8 cellular contexts compared by ENCODE assay signal in genomic region chr6:35451354-35452185, GRCh38. TPM values are rescaled to one million over a fixed set of nuclear protein-coding genes. Genes with fewer than 3 reads are reported as not detected.
DNase-seq lines count a peak whose midpoint lies in the region; ATAC-seq and TF ChIP-seq lines count a peak whose summit lies in the region.

No MANE protein-coding gene starts in this region.

- 9 to 12% (median 12%) methylated on average over 20 of the region's 20 CpGs for WGBS in ovary, 3 donors

- peaks cover 24% of the 10 kb centered on the region for H3K4me1 ChIP-seq in DND-41 (ENCODE audit: insufficient read depth, low read length)
- H3K4me1 ChIP-seq in MM.1S (ENCODE audit: low read length) = peaks cover 15% of the 10 kb centered on the region
- peaks cover 10% of the 10 kb centered on the region for H3K4me1 ChIP-seq in effector memory CD4-positive, alpha-beta T cell (ENCODE audit: control insufficient read depth, insufficient read depth, low read length, poor library complexity, severe bottlenecking)
- H3K4me1 ChIP-seq in ovary (ENCODE audit: insufficient read depth) = peaks cover 7% of the 10 kb centered on the region

- H3K9me3 ChIP-seq in DND-41 (ENCODE audit: insufficient read depth, low read length, severe bottlenecking) (no peaks in the 10 kb centered on the region), MM.1S (replicated peaks; ENCODE audit: insufficient read depth, low read length) (no peaks in the 10 kb centered on the region), ovary (no peaks in the 10 kb centered on the region)
- H3K9me3 ChIP-seq in effector memory CD4-positive, alpha-beta T cell (ENCODE audit: control insufficient read depth, low read length) = no peaks in the 10 kb centered on the region

- TF ChIP-seq CTCF in DND-41 (IDR thresholded peaks at IDR 0.05; ENCODE audit: borderline replicate concordance, extremely low read depth, low read length, poor library complexity, severe bottlenecking) = no peak
- no peak for TF ChIP-seq CTCF in MM.1S (IDR thresholded peaks at IDR 0.05; ENCODE audit: low read length)
- TF ChIP-seq CTCF in ovary (IDR thresholded peaks at IDR 0.05) = no peak

- no peak for TF ChIP-seq POLR2A in ovary (IDR thresholded peaks at IDR 0.05)

- no peaks in the 10 kb centered on the region for H3K9me2 ChIP-seq in MM.1S (replicated peaks; ENCODE audit: insufficient read depth, low read length)

- H3K4me2 ChIP-seq in DND-41 (ENCODE audit: insufficient read depth, low read length) (peak overlapping the region; percentile 80), MM.1S (ENCODE audit: low read depth, low read length) (peak overlapping the region; percentile 99)

- intact Hi-C loops in ovary (cut with DNase I) = loop anchor here in 2 of 4 donors (2.0 kb wide), 1 partner anchor 109 kb away; the partner anchor contains the start of gene PPARD (in 2 of the 2)

- DNase-seq in DND-41 (no peak), MM.1S (no peak), ovary (peak in 3 of 5 donors; percentile 54 to 67 (median 56)), NCI-H1105 (lab: John Stamatoyannopoulos, UW) (no peak), SHP77 treated with DMSO at 0.1 percent for 48 hours (lab: John Stamatoyannopoulos, UW) (no peak), AG08396 (ENCODE audit: low spot score) (no peak), SW480 (ENCODE audit: low spot score) (no peak)
- DNase-seq in effector memory CD4-positive, alpha-beta T cell = no peak

- peak overlapping the region; percentile 58; the same call in 1 of the 2 replicates for H3K9ac ChIP-seq in DND-41 (ENCODE audit: low read depth, low read length)
- no peak overlapping the region for H3K9ac ChIP-seq in MM.1S (ENCODE audit: low read length)

- no peaks in the 10 kb centered on the region for H3K79me2 ChIP-seq in DND-41 (ENCODE audit: insufficient read depth, low read length)
- 0 out of 2 replicates have a peak, but pooled peaks cover 4% of the 10 kb centered on the region for H3K79me2 ChIP-seq in MM.1S (ENCODE audit: low read length)

- H3K27me3 ChIP-seq in DND-41 (ENCODE audit: insufficient read depth, low read length, poor library complexity) (no peaks in the 10 kb centered on the region), MM.1S (replicated peaks; ENCODE audit: insufficient read depth, low read length) (peaks cover 13% of the 10 kb centered on the region; the same call in 1 of the 2 replicates), ovary (no peaks in the 10 kb centered on the region)
- H3K27me3 ChIP-seq in effector memory CD4-positive, alpha-beta T cell (replicated peaks; ENCODE audit: control insufficient read depth, insufficient read depth, low read length, poor library complexity, severe bottlenecking) = no peaks in the 10 kb centered on the region

- no peak for TF ChIP-seq EP300 in ovary (IDR thresholded peaks at IDR 0.05)

- no peak for ATAC-seq in DND-41 (ENCODE audit: insufficient read depth, low read depth)

- H2AFZ ChIP-seq in DND-41 (ENCODE audit: low read depth, low read length) = peak overlapping the region; percentile 77
- H2AFZ ChIP-seq in MM.1S (ENCODE audit: low read length) = peak overlapping the region; percentile 30; the same call in 1 of the 2 replicates

- H3K27ac ChIP-seq in DND-41 (ENCODE audit: low read length) = peak overlapping the region; percentile 63
- no peak overlapping the region for H3K27ac ChIP-seq in MM.1S (ENCODE audit: low read length)
- peak overlapping the region; percentile 59 for H3K27ac ChIP-seq in effector memory CD4-positive, alpha-beta T cell (ENCODE audit: insufficient read depth, low read length, poor library complexity, severe bottlenecking)
- peak overlapping the region; percentile 18 to 71 for H3K27ac ChIP-seq in ovary

- no peaks in the 10 kb centered on the region for H3F3A ChIP-seq in MM.1S (ENCODE audit: insufficient read depth, low read length)

- peaks cover 10% of the 10 kb centered on the region for H3K36me3 ChIP-seq in DND-41 (ENCODE audit: insufficient read depth, low read length)
- no peaks in the 10 kb centered on the region for H3K36me3 ChIP-seq in MM.1S (replicated peaks; ENCODE audit: insufficient read depth, low read length)
- H3K36me3 ChIP-seq in effector memory CD4-positive, alpha-beta T cell (ENCODE audit: control insufficient read depth, insufficient read depth, low read length) = no peaks in the 10 kb centered on the region
- no peaks in the 10 kb centered on the region for H3K36me3 ChIP-seq in ovary

- H3K4me3 ChIP-seq in DND-41 (ENCODE audit: low read depth in 1 of 2, low read length in 2 of 2) (peak overlapping the region; percentile 43 to 59; a peak in 3 of 4 replicates), MM.1S (ENCODE audit: low read length) (peak overlapping the region; percentile 87), ovary (peak overlapping the region; percentile 62)
- peak overlapping the region; percentile 78 for H3K4me3 ChIP-seq in effector memory CD4-positive, alpha-beta T cell (ENCODE audit: insufficient read depth, low read depth, low read length, poor library complexity, severe bottlenecking)

- H4K20me1 ChIP-seq in DND-41 (ENCODE audit: insufficient read depth, low read length) (0 out of 2 replicates have a peak, but pooled peaks cover 4% of the 10 kb centered on the region), MM.1S (ENCODE audit: insufficient read depth, low read length) (no peaks in the 10 kb centered on the region)

RNA-seq across cellular contexts. Expression of gene FANCE, which starts 0.6 kb away (rescaled TPM):
- total RNA-seq in ovary = 10 to 100 TPM in 2 of 7 donors, 1 to 10 TPM in 5; 5.3 to 12.2 (median 9.3) TPM
- polyA plus RNA-seq in ovary = 1 to 10 TPM; 5.3 to 7.4 TPM

RNA-seq across cellular contexts. Expression of gene RPL10A, which starts 16.6 kb away (rescaled TPM):
- total RNA-seq in ovary = 1,000 to 10,000 TPM; 2,596 to 4,158 (median 3,059) TPM
- 1,000 to 10,000 TPM; 3,198 to 5,052 TPM for polyA plus RNA-seq in ovary

RNA-seq across cellular contexts. Expression of gene TEAD3, which starts 45.3 kb away (rescaled TPM):
- 10 to 100 TPM; 15.7 to 63.1 (median 35.6) TPM for total RNA-seq in ovary
- polyA plus RNA-seq in ovary = 10 to 100 TPM; 21.6 to 27.1 TPM

Comparison
In these comparisons a context has a peak if more than half of its experiments do, and no peak if none do; other contexts are left out.
1. DNase-seq: peak in ovary (3 of 5); none in DND-41 (single experiment), MM.1S (single experiment), effector memory CD4-positive, alpha-beta T cell (0 of 3), NCI-H1105 (single experiment), SHP77 treated with DMSO at 0.1 percent for 48 hours (single experiment), AG08396 (single experiment) and SW480 (single experiment).
2. Peak in every context shown above with its lines, with median percentiles within 50 percentile points of each other: H3K4me3 ChIP-seq.